Comparison of ENCODE assay signal across 18 cellular contexts in genomic region chr9:134278286-134278685, GRCh38. TPM values are rescaled to one million over a fixed set of nuclear protein-coding genes. Genes with fewer than 3 reads are reported as not detected.
A peak's percentile ranks its signal among the peaks of the same experiment; 100 is the strongest.
DNase-seq lines count a peak whose midpoint lies in the region; ATAC-seq, FAIRE-seq and TF ChIP-seq lines count a peak whose summit lies in the region.
"Had no signal": no experiment of that assay in that cellular context is flagged by ENCODE, and none has a peak within 500 bp of the region (broad histone marks: within the 10 kb centered on the region; RNA-seq: fewer than 3 reads in every experiment).

No MANE protein-coding gene starts in this region.

- H3K36me3 ChIP-seq in HEK293 (ENCODE audit: control insufficient read depth in 2 of 2, insufficient read depth in 1 of 2, low read length in 2 of 2) (no peaks in the 10 kb centered on the region), K562 (ENCODE audit: control insufficient read depth, insufficient read depth, low read length) (no peaks in the 10 kb centered on the region)
- H3K36me3 ChIP-seq: BLaER1 treated with 17β-estradiol and CSF1 and Interleukin-3, amounts not matched to agents 10 nM and 100 nM had no signal

- in situ Hi-C loops in K562 (cut with MboI) = no loop called here

- no peak overlapping the region for H2AFZ ChIP-seq in K562 (ENCODE audit: low read depth, low read length)

- no peaks in the 10 kb centered on the region for H3K9me1 ChIP-seq in K562 (ENCODE audit: control insufficient read depth, insufficient read depth, low read length)

- peak; percentile 11 for DNase-seq in Right ventricle myocardium inferior (ENCODE audit: missing footprints)
- no peak for DNase-seq in cardiac septum (ENCODE audit: low spot score)
- DNase-seq in K562 (ENCODE audit: extremely low read depth in 1 of 4, low spot score in 3 of 4) = no peak
- DNase-seq: AML-193; Caco-2; Calu3; CD4-positive, alpha-beta T cell; CD8-positive, alpha-beta T cell; DMS79 treated with DMSO at 0.1 percent for 48 hours; GF-D8 had no signal

- BruUV-seq in K562 (replicated peaks; lab: Mats Ljungman, UMichigan) = no TSS peak

- no peak for TF ChIP-seq POLR2A in K562 (conservative IDR thresholded peaks at IDR 0.05)

- TF ChIP-seq CTCF in HEK293 (tag by site-specific recombination; IDR thresholded peaks at IDR 0.05) (no peak), K562 (IDR thresholded peaks at IDR 0.05 in 2 of 3, conservative IDR thresholded peaks at IDR 0.05 in 1 of 3; ENCODE audit: insufficient read depth in 2 of 3, low read depth in 1 of 3, low read length in 3 of 3) (no peak)

- no peak for FAIRE-seq in K562 (lab: Jason Lieb, UNC)
- FAIRE-seq: A549, D721Med, G401.6 had no signal

- no peaks in the 10 kb centered on the region for H3K4me1 ChIP-seq in HEK293 (ENCODE audit: control insufficient read depth, insufficient read depth, low read length)
- peaks cover 0 to 17% of the 10 kb centered on the region in 2 experiments; a peak in 4 of 5 replicates for H3K4me1 ChIP-seq in K562 (replicated peaks in 1 of 2; ENCODE audit: control insufficient read depth in 2 of 2, insufficient read depth in 2 of 2, low read length in 2 of 2)
- H3K4me1 ChIP-seq: A549, Caco-2 had no signal

- no peaks in the 10 kb centered on the region for H3K79me2 ChIP-seq in K562 (ENCODE audit: control insufficient read depth, insufficient read depth, low read length)

- H3K9me3 ChIP-seq in HEK293 (ENCODE audit: control insufficient read depth, insufficient read depth, low read depth, low read length) = no peaks in the 10 kb centered on the region
- H3K9me3 ChIP-seq in K562 (replicated peaks; ENCODE audit: control insufficient read depth, insufficient read depth, low read depth, low read length) = peaks cover 4% of the 10 kb centered on the region

- WGBS in K562 (ENCODE audit: insufficient coverage, low coverage, missing lambda C conversion rate) = 17% methylated on average over 7 of the region's 7 CpGs

- intact Hi-C loops in Right ventricle myocardium inferior (cut with DNase I) (no loop called here), cardiac septum (cut with DNase I) (no loop called here), K562 (cut with micrococcal nuclease) (no loop called here)

- H4K20me1 ChIP-seq in K562 (replicated peaks; ENCODE audit: control insufficient read depth, insufficient read depth, low read length) = peaks cover 12% of the 10 kb centered on the region; the same call in 1 of the 2 replicates

- no peak overlapping the region for H3K4me3 ChIP-seq in HEK293 (ENCODE audit: low read depth, low read length)
- H3K4me3 ChIP-seq in K562 = no peak overlapping the region
- H3K4me3 ChIP-seq: A549; BLaER1 treated with 17β-estradiol and CSF1 and Interleukin-3, amounts not matched to agents 10 nM and 100 nM had no signal

- CTCF ChIA-PET in HEK293 (lab: Yijun Ruan, JAX) = no interaction called here
- CTCF ChIA-PET in K562 (lab: Yijun Ruan, JAX; ENCODE audit: low intra/inter-chr PET ratio) = no interaction called here

- POLR2A ChIA-PET in HEK293 (lab: Yijun Ruan, JAX) = no interaction called here
- POLR2A ChIA-PET in K562 (lab: Yijun Ruan, JAX) = no interaction called here

- TF ChIP-seq EP300 in K562 (IDR thresholded peaks at IDR 0.05; ENCODE audit: low read length) = no peak

- H3K27ac ChIP-seq in HEK293 (ENCODE audit: extremely low read depth, low read depth, low read length) (no peak overlapping the region), K562 (ENCODE audit: extremely low read depth, low read depth, low read length) (no peak overlapping the region)
- H3K27ac ChIP-seq: 22Rv1; A549; BLaER1 treated with 17β-estradiol and CSF1 and Interleukin-3, amounts not matched to agents 10 nM and 100 nM; C4-2B had no signal

- no peak for TF ChIP-seq RAD21 in K562 (CRISPR knock-in tag; conservative IDR thresholded peaks at IDR 0.05 in 1 of 2, IDR thresholded peaks at IDR 0.05 in 1 of 2)

- H3K27me3 ChIP-seq in K562 (ENCODE audit: control insufficient read depth in 2 of 2, insufficient read depth in 2 of 2, low read length in 2 of 2) = peaks cover 12 to 79% of the 10 kb centered on the region in 2 experiments; a peak in 4 of 5 replicates

- H3K4me2 ChIP-seq in K562 (ENCODE audit: insufficient read depth, low read length) = no peak overlapping the region
- H3K4me2 ChIP-seq: A549 had no signal

- ATAC-seq in Right ventricle myocardium inferior (no peak), K562 (no peak), GM18868 (IDR thresholded peaks at IDR 0.05; ENCODE audit: unreplicated experiment) (no peak)
- ATAC-seq: A549; CD8-positive, alpha-beta T cell had no signal

- no peak overlapping the region for H3K9ac ChIP-seq in K562 (ENCODE audit: insufficient read depth in 1 of 2, low read depth in 2 of 2, low read length in 2 of 2)
- H3K9ac ChIP-seq: BLaER1 treated with 17β-estradiol and CSF1 and Interleukin-3, amounts not matched to agents 10 nM and 100 nM had no signal

TF ChIP-seq in HEK293, 187 proteins besides CTCF, POLR2A, EP300 and RAD21:
- TF ChIP-seq TRIM28 (IDR thresholded peaks at IDR 0.05; ENCODE audit: borderline replicate concordance, low read length) (peak; percentile 41; the same call in 1 of the 2 replicates), ZNF174 (tag by site-specific recombination; IDR thresholded peaks at IDR 0.05) (no peak), ZNF580 (tag by site-specific recombination; IDR thresholded peaks at IDR 0.05) (0 out of 2 replicates have a peak, but pooled peaks have one; percentile 25), RBAK (tag by site-specific recombination; IDR thresholded peaks at IDR 0.05) (peak; percentile 99)

TF ChIP-seq in K562, 482 proteins besides CTCF, POLR2A, EP300 and RAD21 (continues in another document):
- TF ChIP-seq IRF1 (CRISPR knock-in tag; IDR thresholded peaks at IDR 0.05; ENCODE audit: borderline replicate concordance) (no peak), NEUROD1 (IDR thresholded peaks at IDR 0.05; ENCODE audit: borderline replicate concordance, low read depth, low read length, partially characterized antibody) (no peak), ZNF707 (CRISPR knock-in tag; conservative IDR thresholded peaks at IDR 0.05) (no peak), BCOR (IDR thresholded peaks at IDR 0.05) (peak; percentile 73; the same call in 1 of the 2 replicates), ZNF449 (CRISPR knock-in tag; IDR thresholded peaks at IDR 0.05) (no peak), ZNF165 (CRISPR knock-in tag; IDR thresholded peaks at IDR 0.05; ENCODE audit: borderline replicate concordance) (no peak), SETDB1 (IDR thresholded peaks at IDR 0.05; ENCODE audit: low read length) (no peak), MITF (IDR thresholded peaks at IDR 0.05) (no peak), ASH1L (IDR thresholded peaks at IDR 0.05; ENCODE audit: borderline replicate concordance, low read depth, partially characterized antibody) (no peak), ADNP (tag; IDR thresholded peaks at IDR 0.05) (no peak), GABPB2 (CRISPR knock-in tag; conservative IDR thresholded peaks at IDR 0.05) (no peak), TSC22D4 (tag; IDR thresholded peaks at IDR 0.05) (no peak)

RNA-seq across cellular contexts. Expression of gene RXRA, which starts 48.0 kb away (rescaled TPM):
- total RNA-seq in Right ventricle myocardium inferior (91.1 TPM), cardiac septum (42.6 TPM), K562 (2014; rRNA removed) (9.6 and 11.0 TPM in 2 replicates), K562 (2014; rRNA removed; fragmentation: Illumina TruSeq; extraction: Trizol) (1.5 and 1.8 TPM in 2 replicates), K562 (2015; rRNA removed; fragmentation: Illumina TruSeq; extraction: Trizol) (4.2 and 5.7 TPM in 2 replicates), K562 (2021) (21.4 and 23.6 TPM in 2 replicates)
- 9.2 and 26.3 TPM in 2 replicates for total RNA-seq in K562 (2011; cell fraction: chromatin; rRNA removed; ENCODE audit: low replicate concordance)
- total RNA-seq in K562 (2011; cell fraction: nucleolus; rRNA removed) = 12.6 and 15.3 TPM in 2 replicates
- total RNA-seq in K562 (2011; cell fraction: nucleoplasm; rRNA removed) = 9.4 and 10.3 TPM in 2 replicates
- polyA plus RNA-seq in K562 (2011; rRNA removed) (4.0 and 4.6 TPM in 2 replicates), K562 (2014; fragmentation: Illumina TruSeq; extraction: Trizol) (5.2 and 14.5 TPM in 2 replicates), K562 (2014; fragmentation: Nextera tagmentation; extraction: Ambion mirVana) (under 1 TPM; 0.35 to 0.56 TPM), K562 (2014; rRNA removed) (6.8 and 14.8 TPM in 2 replicates)
- polyA plus RNA-seq in K562 (2011; cell fraction: cytosol; rRNA removed) = 8.4 and 14.0 TPM in 2 replicates
- polyA plus RNA-seq in K562 (2011; cell fraction: nucleus; rRNA removed) = 7.8 and 14.2 TPM in 2 replicates
- 13.9 and 14.6 TPM in 2 replicates for polyA plus RNA-seq in K562 (2012)
- 2.2 and 4.3 TPM in 2 replicates for polyA minus RNA-seq in K562 (2011; rRNA and poly(A)+ RNA removed)
- 13.6 and 24.3 TPM in 2 replicates for polyA minus RNA-seq in K562 (2011; cell fraction: cytosol; rRNA and poly(A)+ RNA removed)
- polyA minus RNA-seq in K562 (2011; cell fraction: nucleus; rRNA and poly(A)+ RNA removed) = 6.7 and 8.4 TPM in 2 replicates
